ENCODE assay signal across 8 cellular contexts in genomic region chr1:243253927-243254232, GRCh38. TPM values are rescaled to one million over a fixed set of nuclear protein-coding genes. Genes with fewer than 3 reads are reported as not detected.
DNase-seq lines count a peak whose midpoint lies in the region; ATAC-seq and TF ChIP-seq lines count a peak whose summit lies in the region.

No MANE protein-coding gene starts in this region.

- TF ChIP-seq POLR2A in gastroesophageal sphincter (IDR thresholded peaks at IDR 0.05), result no peak

- CTCF ChIA-PET in SK-N-SH (lab: Yijun Ruan, JAX), result no interaction called here
- CTCF ChIA-PET in T-cell (lab: Charles Lee), result interaction anchor here (0.6 to 0.9 kb wide), 3 partner anchors 19 to 88 kb away, joined by 3 read pairs; no protein-coding TSS in a partner anchor

- no peaks in the 10 kb centered on the region for H3K9me2 ChIP-seq in SK-N-SH

- 0% methylated on average over 4 of the region's 4 CpGs for WGBS in SK-N-SH (ENCODE audit: low lambda C conversion rate)
- WGBS in gastroesophageal sphincter (ENCODE audit: low coverage in 1 of 2), 2 donors, result 0 to 3% methylated on average over 4 of the region's 4 CpGs
- WGBS in smooth muscle cell (ENCODE audit: low lambda C conversion rate), result under 1% methylated on average over 4 of the region's 4 CpGs

- TF ChIP-seq EP300 in SK-N-SH (IDR thresholded peaks at IDR 0.05; ENCODE audit: borderline replicate concordance in 1 of 2, low read depth in 1 of 2, low read length in 1 of 2) (no peak), gastroesophageal sphincter (IDR thresholded peaks at IDR 0.05) (no peak)

- H3K4me2 ChIP-seq in SK-N-SH (peak overlapping the region; percentile 83), smooth muscle cell (peak overlapping the region; percentile 80)

- H3K4me3 Mint-ChIP-seq in T-cell, result peak overlapping the region; percentile 93 to 96 (median 95)

- no peaks in the 10 kb centered on the region for H3K9me3 ChIP-seq in SK-N-SH
- H3K9me3 ChIP-seq in gastroesophageal sphincter, result no peaks in the 10 kb centered on the region
- H3K9me3 ChIP-seq in smooth muscle cell (replicated peaks; ENCODE audit: low read depth), result no peaks in the 10 kb centered on the region

- H3K36me3 Mint-ChIP-seq in T-cell, result no peaks in the 10 kb centered on the region

- no peak for TF ChIP-seq RAD21 in SK-N-SH (IDR thresholded peaks at IDR 0.05; ENCODE audit: low read length)

- no peaks in the 10 kb centered on the region for H3K27me3 Mint-ChIP-seq in T-cell

- H2AFZ ChIP-seq in SK-N-SH (ENCODE audit: low read depth) (no peak overlapping the region), smooth muscle cell (ENCODE audit: low read depth) (no peak overlapping the region)

- H3K27me3 ChIP-seq in SK-N-SH (ENCODE audit: insufficient read depth) (no peaks in the 10 kb centered on the region), gastroesophageal sphincter (no peaks in the 10 kb centered on the region), smooth muscle cell (ENCODE audit: low read depth) (no peaks in the 10 kb centered on the region)

- H3F3A ChIP-seq in SK-N-SH (replicated peaks; ENCODE audit: insufficient read depth) (peaks cover 28% of the 10 kb centered on the region), smooth muscle cell (ENCODE audit: low read depth) (no peaks in the 10 kb centered on the region)

- peaks cover 49 to 57% (median 53%) of the 10 kb centered on the region in 3 donors for H3K4me1 Mint-ChIP-seq in T-cell

- peaks cover 42% of the 10 kb centered on the region for H4K20me1 ChIP-seq in SK-N-SH (ENCODE audit: insufficient read depth)
- H4K20me1 ChIP-seq in smooth muscle cell (ENCODE audit: low read depth), result peaks cover 51% of the 10 kb centered on the region

- peaks cover 0 to 40% of the 10 kb centered on the region in 2 experiments; a peak in 3 of 4 replicates for H3K4me1 ChIP-seq in SK-N-SH (ENCODE audit: control insufficient read depth in 1 of 2, insufficient read depth in 2 of 2, low read depth in 1 of 2, low read length in 1 of 2)
- peaks cover 0 to 71% (median 2%) of the 10 kb centered on the region in 3 donors for H3K4me1 ChIP-seq in gastroesophageal sphincter
- peaks cover 38% of the 10 kb centered on the region for H3K4me1 ChIP-seq in smooth muscle cell (ENCODE audit: low read depth)

- ATAC-seq in SK-N-SH treated with all-trans-retinoic acid at 6 μM for 48 hours (no peak), T-cell (replicated peaks in 1 of 4) (no peak), gastroesophageal sphincter (no peak), GM19395 (IDR thresholded peaks at IDR 0.05; ENCODE audit: unreplicated experiment) (no peak)

- H3K9ac ChIP-seq in SK-N-SH (peak overlapping the region; percentile 93), smooth muscle cell (ENCODE audit: low read depth) (peak overlapping the region; percentile 69)

- H3K27ac Mint-ChIP-seq in T-cell, result peak overlapping the region; percentile 82 to 85

- H3K9me3 Mint-ChIP-seq in T-cell, result no peaks in the 10 kb centered on the region

- POLR2A ChIA-PET in SK-N-SH (lab: Yijun Ruan, JAX) (interaction anchor here (0.5 kb wide), 1 partner anchor 1248 kb away, joined by 4 read pairs; no protein-coding TSS in a partner anchor), T-cell (lab: Charles Lee) (interaction anchor here in 1 of 2 donors (0.5 kb wide), 1 partner anchor 1420 kb away, joined by 4 read pairs; no protein-coding TSS in a partner anchor)

- peaks cover 87% of the 10 kb centered on the region for H3K79me2 ChIP-seq in SK-N-SH (ENCODE audit: insufficient read depth)
- peaks cover 89% of the 10 kb centered on the region for H3K79me2 ChIP-seq in smooth muscle cell (ENCODE audit: low read depth)

- H3K4me3 ChIP-seq in SK-N-SH (ENCODE audit: low read depth in 2 of 2, low read length in 1 of 2) (peak overlapping the region; percentile 83 to 97), gastroesophageal sphincter (peak overlapping the region; percentile 71 to 90), smooth muscle cell (peak overlapping the region; percentile 97)

- peaks cover 0 to 27% of the 10 kb centered on the region in 2 experiments for H3K36me3 ChIP-seq in SK-N-SH (replicated peaks in 1 of 2; ENCODE audit: control insufficient read depth in 1 of 2, insufficient read depth in 2 of 2, low read length in 1 of 2)
- H3K36me3 ChIP-seq in gastroesophageal sphincter, result no peaks in the 10 kb centered on the region
- H3K36me3 ChIP-seq in smooth muscle cell (ENCODE audit: low read depth), result no peaks in the 10 kb centered on the region

- DNase-seq in SK-N-SH (no peak), T-cell (peak in 2 of 34 experiments; percentile 1 to 5), smooth muscle cell (lab: John Stamatoyannopoulos, UW; ENCODE audit: unreplicated experiment) (no peak), NCI-H446 (lab: John Stamatoyannopoulos, UW) (no peak)
- DNase-seq in activated CD8-positive, alpha-beta memory T cell treated with anti-CD3 and anti-CD28 coated beads, Interleukin-2, amount 50 U/mL, for 4 hours, result no peak

- no peak for TF ChIP-seq CTCF in SK-N-SH (IDR thresholded peaks at IDR 0.05)
- TF ChIP-seq CTCF in gastroesophageal sphincter (IDR thresholded peaks at IDR 0.05), result no peak
- no peak for TF ChIP-seq CTCF in smooth muscle cell (IDR thresholded peaks at IDR 0.05; ENCODE audit: borderline replicate concordance, insufficient read depth, poor library complexity, severe bottlenecking)

- H3K27ac ChIP-seq in SK-N-SH (ENCODE audit: low read depth in 2 of 2, low read length in 1 of 2) (peak overlapping the region; percentile 97 to 100), gastroesophageal sphincter (peak overlapping the region; percentile 86 to 99 (median 94)), smooth muscle cell (ENCODE audit: low read depth) (peak overlapping the region; percentile 81)

TF ChIP-seq in SK-N-SH, 30 proteins besides CTCF, POLR2A, EP300 and RAD21 (continues in another document):
- TF ChIP-seq RCOR1 (IDR thresholded peaks at IDR 0.05; ENCODE audit: low read length) (no peak), IRF3 (IDR thresholded peaks at IDR 0.05; ENCODE audit: low read depth, low read length) (no peak), ELF1 (IDR thresholded peaks at IDR 0.05) (no peak), FOXJ3 (CRISPR knock-in tag; IDR thresholded peaks at IDR 0.05) (no peak), TEAD4 (IDR thresholded peaks at IDR 0.05; ENCODE audit: borderline replicate concordance, insufficient read depth) (no peak), USF2 (IDR thresholded peaks at IDR 0.05; ENCODE audit: borderline replicate concordance, low read depth, low read length) (no peak), MEF2A (IDR thresholded peaks at IDR 0.05; ENCODE audit: borderline replicate concordance, low read depth) (no peak)

TF ChIP-seq in SK-N-SH treated with all-trans-retinoic acid at 6 μM for 48 hours, 23 proteins besides CTCF, POLR2A, EP300 and RAD21:
- TF ChIP-seq ISL1 (CRISPR knock-in tag; IDR thresholded peaks at IDR 0.05) (no peak), ZNF70 (CRISPR knock-in tag; IDR thresholded peaks at IDR 0.05) (no peak), CSDC2 (CRISPR knock-in tag; IDR thresholded peaks at IDR 0.05) (no peak)
TF ChIP-seq in SK-N-SH treated with all-trans-retinoic acid at 6 μM for 48 hours: peak in this region for 0.

RNA-seq across cellular contexts. Expression of gene CEP170, which starts 1.2 kb away (rescaled TPM):
- polyA plus RNA-seq in SK-N-SH (2012; rRNA removed) (67.2 and 76.6 TPM in 2 replicates), smooth muscle cell (50.3 and 76.0 TPM in 2 replicates)
- 64.6 and 69.6 TPM in 2 replicates for polyA plus RNA-seq in SK-N-SH (2012; cell fraction: cytosol; rRNA removed)
- 100 and 203 TPM in 2 replicates for polyA plus RNA-seq in SK-N-SH (2012; cell fraction: nucleus; rRNA removed)
- total RNA-seq in T-cell (10 to 100 TPM; 32.7 to 50.4 (median 37.0) TPM), gastroesophageal sphincter (10 to 100 TPM; 33.1 to 53.5 (median 41.6) TPM), smooth muscle cell (145 and 175 TPM in 2 replicates)

RNA-seq across cellular contexts. Expression of gene SDCCAG8, which starts 2.0 kb away (rescaled TPM):
- polyA plus RNA-seq in SK-N-SH (2012; rRNA removed) (22.7 and 26.7 TPM in 2 replicates), smooth muscle cell (30.9 and 33.0 TPM in 2 replicates)
- polyA plus RNA-seq in SK-N-SH (2012; cell fraction: cytosol; rRNA removed), result 31.4 and 34.9 TPM in 2 replicates
- polyA plus RNA-seq in SK-N-SH (2012; cell fraction: nucleus; rRNA removed), result 39.2 and 50.7 TPM in 2 replicates
- total RNA-seq in T-cell (10 to 100 TPM; 23.5 to 37.5 (median 31.2) TPM), gastroesophageal sphincter (10 to 100 TPM; 30.2 to 46.4 (median 36.7) TPM), smooth muscle cell (32.5 and 33.4 TPM in 2 replicates)
